32 cellular contexts compared by ENCODE assay signal in the genomic region with DNA sequence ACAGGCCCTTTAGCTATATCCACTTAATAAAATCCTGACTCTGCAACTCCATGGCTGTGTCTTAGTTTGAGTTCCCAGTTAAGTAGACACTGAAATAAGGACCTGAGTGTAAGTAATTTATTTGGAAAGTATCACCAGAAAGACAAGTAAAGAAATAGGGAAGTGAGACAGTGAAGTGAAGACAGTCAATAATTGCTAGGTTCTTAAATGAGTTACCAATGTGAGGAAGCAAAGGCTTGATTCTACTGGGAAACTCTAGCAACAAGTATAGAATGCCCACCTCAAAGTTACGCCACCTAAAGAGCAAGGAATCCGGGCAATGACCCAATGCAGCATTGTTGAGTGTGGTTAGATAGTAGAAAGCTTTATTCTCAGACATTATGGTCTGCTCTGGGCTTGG.
DNase-seq lines count a peak whose midpoint lies in the region; ATAC-seq lines count a peak whose summit lies in the region.
"Had no signal": no experiment of that assay in that cellular context is flagged by ENCODE, and none has a peak within 500 bp of the region (broad histone marks: within the 10 kb centered on the region; RNA-seq: fewer than 3 reads in every experiment).

No MANE protein-coding gene starts in this region.

- H3K36me3 Mint-ChIP-seq in activated naive CD4-positive, alpha-beta T cell treated with anti-CD3 and anti-CD28 coated beads, Interleukin-2, amount 50 U/mL, for 72 hours: no peaks in the 10 kb centered on the region
- H3K36me3 Mint-ChIP-seq: CD14-positive monocyte; mesothelial cell of epicardium; naive thymus-derived CD4-positive, alpha-beta T cell had no signal

- ATAC-seq in HG02970 (IDR thresholded peaks at IDR 0.05; ENCODE audit: low FRiP score, unreplicated experiment) (peak; percentile 81), HG03521 (IDR thresholded peaks at IDR 0.05; ENCODE audit: unreplicated experiment) (no peak), HG03039 (IDR thresholded peaks at IDR 0.05; ENCODE audit: unreplicated experiment) (no peak)
- ATAC-seq in activated naive CD4-positive, alpha-beta T cell treated with anti-CD3 and anti-CD28 coated beads, Interleukin-2, amount 50 U/mL, for 72 hours: no peak
- ATAC-seq: esophagus mucosa; naive thymus-derived CD4-positive, alpha-beta T cell; psoas muscle had no signal

- no peak overlapping the region for H3K27ac Mint-ChIP-seq in activated naive CD4-positive, alpha-beta T cell treated with anti-CD3 and anti-CD28 coated beads, Interleukin-2, amount 50 U/mL, for 72 hours
- H3K27ac Mint-ChIP-seq: CD14-positive monocyte; HFFc6; mesothelial cell of epicardium; naive thymus-derived CD4-positive, alpha-beta T cell had no signal

- DNase-seq in NOMO-1 treated with DMSO at 0.1 percent for 48 hours (lab: John Stamatoyannopoulos, UW; ENCODE audit: unreplicated experiment) (peak; percentile 24), NOMO-1 treated with dmso at 0.1 percent for 144 hours (lab: John Stamatoyannopoulos, UW; ENCODE audit: unreplicated experiment) (no peak), HK-2 (ENCODE audit: unreplicated experiment) (peak; percentile 3), GM03348 (ENCODE audit: low spot score) (no peak)
- DNase-seq in activated naive CD4-positive, alpha-beta T cell treated with anti-CD3 and anti-CD28 coated beads, Interleukin-2, amount 50 U/mL, for 72 hours (ENCODE audit: low spot score in 2 of 2): no peak
- DNase-seq: 8988T; activated CD4-positive, alpha-beta T cell treated with anti-CD3 and anti-CD28 coated beads, Interleukin-2, amount 50 U/mL, for 4 hours; activated CD4-positive, CD25-positive, alpha-beta regulatory T cell; activated naive CD4-positive, alpha-beta T cell treated with anti-CD3 and anti-CD28 coated beads, Interleukin-2, amount 50 U/mL, for 16 hours; amygdala; Calu3; foreskin fibroblast; GOT3; head of caudate nucleus; HFFc6; IMR-90; kidney; naive thymus-derived CD4-positive, alpha-beta T cell; NCI-H2029; NCI-H526 treated with DMSO at 0.1 percent for 48 hours; occipital lobe; psoas muscle; stimulated activated naive CD4-positive, alpha-beta T cell treated with Interleukin-2 at 50 U/mL for 16 hours; T-helper 1 cell; testis; uterus had no signal

- H3K9me3 Mint-ChIP-seq in activated naive CD4-positive, alpha-beta T cell treated with anti-CD3 and anti-CD28 coated beads, Interleukin-2, amount 50 U/mL, for 72 hours: no peaks in the 10 kb centered on the region
- H3K9me3 Mint-ChIP-seq: mesothelial cell of epicardium had no signal

Comparison
In these comparisons a context has a peak if more than half of its experiments do, and no peak if none do; other contexts are left out.
1. DNase-seq: peak in NOMO-1 treated with DMSO at 0.1 percent for 48 hours (single experiment) and HK-2 (single experiment); none in NOMO-1 treated with dmso at 0.1 percent for 144 hours (single experiment), GM03348 (single experiment) and activated naive CD4-positive, alpha-beta T cell treated with anti-CD3 and anti-CD28 coated beads, Interleukin-2, amount 50 U/mL, for 72 hours (0 of 2).